Comparison of ENCODE assay signal across 11 cellular contexts in genomic region chr1:51514733-51515132, GRCh38. TPM values are rescaled to one million over a fixed set of nuclear protein-coding genes. Genes with fewer than 3 reads are reported as not detected.
DNase-seq lines count a peak whose midpoint lies in the region; ATAC-seq, FAIRE-seq and TF ChIP-seq lines count a peak whose summit lies in the region.
"Had no signal": no experiment of that assay in that cellular context is flagged by ENCODE, and none has a peak within 500 bp of the region (broad histone marks: within the 10 kb centered on the region; RNA-seq: fewer than 3 reads in every experiment).

No MANE protein-coding gene starts in this region.

- no peaks in the 10 kb centered on the region for H3K27me3 ChIP-seq in MM.1S (replicated peaks; ENCODE audit: insufficient read depth, low read length)
- H3K27me3 ChIP-seq in dorsolateral prefrontal cortex, result no peaks in the 10 kb centered on the region
- no peaks in the 10 kb centered on the region for H3K27me3 ChIP-seq in psoas muscle (ENCODE audit: insufficient read depth in 3 of 3, low read length in 2 of 3)

- no peak overlapping the region for H2AFZ ChIP-seq in MM.1S (ENCODE audit: low read length)

- peak overlapping the region; percentile 42; the same call in 1 of the 2 replicates for H3K27ac ChIP-seq in MM.1S (ENCODE audit: low read length)
- H3K27ac ChIP-seq in dorsolateral prefrontal cortex, result peak overlapping the region in 58 of 59 donors; percentile 4 to 99 (median 88)
- peak overlapping the region; percentile 96 for H3K27ac ChIP-seq in psoas muscle

- H3K4me2 ChIP-seq in MM.1S (ENCODE audit: low read depth, low read length), result peak overlapping the region; percentile 78

- whole genome bisulfite sequencing in psoas muscle, 3 donors, result 13 to 43% (median 24%) methylated on average over 2 of the region's 2 CpGs

- intact Hi-C loops in dorsolateral prefrontal cortex (cut with DNase I) (loop anchor here (5.0 to 10.0 kb wide), 3 partner anchors 90 to 550 kb away; partner anchors contain the start of genes FAF1 (in 1 of the 2) and RNF11 (in 1 of the 2)), psoas muscle (cut with DNase I) (loop anchor here (5.0 kb wide), 2 partner anchors 98 to 103 kb away; partner anchors contain the start of gene OSBPL9 (in 1 of the 2))

- H3F3A ChIP-seq in MM.1S (ENCODE audit: insufficient read depth, low read length), result peaks cover 31% of the 10 kb centered on the region

- H3K4me1 ChIP-seq in MM.1S (ENCODE audit: low read length), result peaks cover 29% of the 10 kb centered on the region
- peaks cover 66% of the 10 kb centered on the region for H3K4me1 ChIP-seq in psoas muscle

- H3K36me3 ChIP-seq in MM.1S (replicated peaks; ENCODE audit: insufficient read depth, low read length), result no peaks in the 10 kb centered on the region
- no peaks in the 10 kb centered on the region for H3K36me3 ChIP-seq in psoas muscle (ENCODE audit: insufficient read depth in 1 of 2, low read depth in 1 of 2)

- no peaks in the 10 kb centered on the region for H3K9me2 ChIP-seq in MM.1S (replicated peaks; ENCODE audit: insufficient read depth, low read length)

- H3K4me3 ChIP-seq in MM.1S (ENCODE audit: low read length) (peak overlapping the region; percentile 100), dorsolateral prefrontal cortex (peak overlapping the region in 51 of 59 donors; percentile 0 to 89 (median 31)), psoas muscle (peak overlapping the region; percentile 83)

- peak overlapping the region; percentile 52; the same call in 1 of the 2 replicates for H3K9ac ChIP-seq in MM.1S (ENCODE audit: low read length)

- peaks cover 88% of the 10 kb centered on the region for H3K79me2 ChIP-seq in MM.1S (ENCODE audit: low read length)

- no peak for TF ChIP-seq CTCF in D721Med (IDR thresholded peaks at IDR 0.05; ENCODE audit: insufficient read depth, missing control alignments)
- no peak for TF ChIP-seq CTCF in MM.1S (IDR thresholded peaks at IDR 0.05; ENCODE audit: low read length)
- no peak for TF ChIP-seq CTCF in dorsolateral prefrontal cortex (IDR thresholded peaks at IDR 0.05 in 54 of 56, conservative IDR thresholded peaks at IDR 0.05 in 2 of 56; ENCODE audit: low read depth in 1 of 56, partially characterized antibody in 56 of 56)
- no peak for TF ChIP-seq CTCF in psoas muscle (IDR thresholded peaks at IDR 0.05)

- no peaks in the 10 kb centered on the region for H3K9me3 ChIP-seq in MM.1S (replicated peaks; ENCODE audit: insufficient read depth, low read length)
- no peaks in the 10 kb centered on the region for H3K9me3 ChIP-seq in psoas muscle

- DNase-seq in D721Med (ENCODE audit: insufficient read length, low spot score), result no peak
- no peak for DNase-seq in MM.1S
- DNase-seq in dorsolateral prefrontal cortex, result no peak
- DNase-seq in psoas muscle, result no peak
- no peak for DNase-seq in HUDEP-2 (lab: John Stamatoyannopoulos, UW; ENCODE audit: unreplicated experiment in 76 of 76)
- no peak for DNase-seq in OCI-M2 (lab: John Stamatoyannopoulos, UW; ENCODE audit: unreplicated experiment)
- DNase-seq: NCI-H2227 treated with DMSO at 0.1 percent for 48 hours; stimulated activated CD4-positive, alpha-beta T cell treated with anti-CD3 and anti-CD28 coated beads, Interleukin-12 subunit alpha, Interleukin-12 subunit beta, amount 100 ng/mL, for 4 hours had no signal

- FAIRE-seq in D721Med (lab: Jason Lieb, UNC), result peak; percentile 56
- FAIRE-seq: TTC549 had no signal

- ATAC-seq in psoas muscle (no peak), GM18858 (IDR thresholded peaks at IDR 0.05; ENCODE audit: unreplicated experiment) (no peak), GM21529 (IDR thresholded peaks at IDR 0.05; ENCODE audit: unreplicated experiment) (no peak)

- no peaks in the 10 kb centered on the region for H4K20me1 ChIP-seq in MM.1S (ENCODE audit: insufficient read depth, low read length)

RNA-seq across cellular contexts. Expression of gene EPS15, which starts 4.3 kb away (rescaled TPM):
- total RNA-seq in dorsolateral prefrontal cortex (100 to 1,000 TPM; 123 to 234 (median 175) TPM), psoas muscle (10 to 100 TPM; 42.6 to 71.9 (median 54.1) TPM)
- polyA plus RNA-seq in psoas muscle, result 10 to 100 TPM in 2 of 3 donors, 1 to 10 TPM in 1; 9.8 to 46.1 (median 21.7) TPM

Comparison
In these comparisons a context has a peak if more than half of its experiments do, and no peak if none do; other contexts are left out.
1. H3K27ac ChIP-seq: peak in every context shown above with its lines; median percentile 96 in psoas muscle; 88 in dorsolateral prefrontal cortex; 42 in MM.1S.
2. H3K4me3 ChIP-seq: peak in every context shown above with its lines; median percentile 100 in MM.1S; 83 in psoas muscle; 31 in dorsolateral prefrontal cortex.